In the genomic region with DNA sequence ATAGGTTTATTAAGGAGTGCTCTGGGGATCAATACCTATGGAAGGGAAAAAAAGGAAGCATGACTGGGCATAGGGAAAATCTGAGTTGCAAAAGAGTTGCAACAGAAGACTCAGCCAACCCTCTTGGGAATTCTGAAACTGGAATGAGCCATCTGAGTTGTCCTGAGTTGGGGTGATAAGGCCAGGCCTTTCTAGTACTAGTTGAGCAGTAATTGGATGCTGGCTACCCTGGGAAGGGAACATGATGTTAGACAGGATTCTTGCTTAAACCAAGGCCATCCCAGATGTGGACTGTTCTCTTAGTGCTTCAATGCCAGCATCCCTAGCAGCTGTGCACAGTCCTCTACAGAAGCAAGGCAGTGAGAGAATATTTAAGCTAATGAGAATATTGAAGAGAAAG, we compare ENCODE assay signal across 14 cellular contexts.
"Had no signal": no experiment of that assay in that cellular context is flagged by ENCODE, and none has a peak within 500 bp of the region (broad histone marks: within the 10 kb centered on the region; RNA-seq: fewer than 3 reads in every experiment).

No MANE protein-coding gene starts in this region.

- H3K4me3 ChIP-seq: ascending aorta, colonic mucosa, esophagus squamous epithelium, neural progenitor cell, pancreas, transverse colon had no signal

- DNase-seq: activated CD4-positive, alpha-beta T cell treated with anti-CD3 and anti-CD28 coated beads for 1 hour; activated CD8-positive, alpha-beta memory T cell treated with anti-CD3 and anti-CD28 coated beads, Interleukin-2, amount 50 U/mL, for 4 hours; activated CD8-positive, alpha-beta T cell treated with anti-CD3 and anti-CD28 coated beads for 36 hours; activated naive CD8-positive, alpha-beta T cell treated with anti-CD3 and anti-CD28 coated beads, Interleukin-2, amount 10 ng/mL, durations not matched to agents 7 days and 5 days; colonic mucosa; esophagus squamous epithelium; glutamatergic neuron; pancreas; small intestine; SW 1271; transverse colon had no signal

- ATAC-seq: activated CD8-positive, alpha-beta T cell treated with anti-CD3 and anti-CD28 coated beads for 36 hours; pancreas; stimulated activated memory B cell treated with anti-CD40 and anti-IgM and Interleukin-4, amounts not matched to agents 10 μg/mL and 1 μg/mL and 100 μg/mL, for 72 hours had no signal
